ENCODE assay signal across 1 cellular context in genomic region chr17:66702106-66702936, GRCh38.
TF ChIP-seq lines count a peak whose summit lies in the region.

No MANE protein-coding gene starts in this region.

TF ChIP-seq in K562, 482 proteins besides CTCF, POLR2A, EP300 and RAD21 (continued from another document):
- TF ChIP-seq, protein P1, sequence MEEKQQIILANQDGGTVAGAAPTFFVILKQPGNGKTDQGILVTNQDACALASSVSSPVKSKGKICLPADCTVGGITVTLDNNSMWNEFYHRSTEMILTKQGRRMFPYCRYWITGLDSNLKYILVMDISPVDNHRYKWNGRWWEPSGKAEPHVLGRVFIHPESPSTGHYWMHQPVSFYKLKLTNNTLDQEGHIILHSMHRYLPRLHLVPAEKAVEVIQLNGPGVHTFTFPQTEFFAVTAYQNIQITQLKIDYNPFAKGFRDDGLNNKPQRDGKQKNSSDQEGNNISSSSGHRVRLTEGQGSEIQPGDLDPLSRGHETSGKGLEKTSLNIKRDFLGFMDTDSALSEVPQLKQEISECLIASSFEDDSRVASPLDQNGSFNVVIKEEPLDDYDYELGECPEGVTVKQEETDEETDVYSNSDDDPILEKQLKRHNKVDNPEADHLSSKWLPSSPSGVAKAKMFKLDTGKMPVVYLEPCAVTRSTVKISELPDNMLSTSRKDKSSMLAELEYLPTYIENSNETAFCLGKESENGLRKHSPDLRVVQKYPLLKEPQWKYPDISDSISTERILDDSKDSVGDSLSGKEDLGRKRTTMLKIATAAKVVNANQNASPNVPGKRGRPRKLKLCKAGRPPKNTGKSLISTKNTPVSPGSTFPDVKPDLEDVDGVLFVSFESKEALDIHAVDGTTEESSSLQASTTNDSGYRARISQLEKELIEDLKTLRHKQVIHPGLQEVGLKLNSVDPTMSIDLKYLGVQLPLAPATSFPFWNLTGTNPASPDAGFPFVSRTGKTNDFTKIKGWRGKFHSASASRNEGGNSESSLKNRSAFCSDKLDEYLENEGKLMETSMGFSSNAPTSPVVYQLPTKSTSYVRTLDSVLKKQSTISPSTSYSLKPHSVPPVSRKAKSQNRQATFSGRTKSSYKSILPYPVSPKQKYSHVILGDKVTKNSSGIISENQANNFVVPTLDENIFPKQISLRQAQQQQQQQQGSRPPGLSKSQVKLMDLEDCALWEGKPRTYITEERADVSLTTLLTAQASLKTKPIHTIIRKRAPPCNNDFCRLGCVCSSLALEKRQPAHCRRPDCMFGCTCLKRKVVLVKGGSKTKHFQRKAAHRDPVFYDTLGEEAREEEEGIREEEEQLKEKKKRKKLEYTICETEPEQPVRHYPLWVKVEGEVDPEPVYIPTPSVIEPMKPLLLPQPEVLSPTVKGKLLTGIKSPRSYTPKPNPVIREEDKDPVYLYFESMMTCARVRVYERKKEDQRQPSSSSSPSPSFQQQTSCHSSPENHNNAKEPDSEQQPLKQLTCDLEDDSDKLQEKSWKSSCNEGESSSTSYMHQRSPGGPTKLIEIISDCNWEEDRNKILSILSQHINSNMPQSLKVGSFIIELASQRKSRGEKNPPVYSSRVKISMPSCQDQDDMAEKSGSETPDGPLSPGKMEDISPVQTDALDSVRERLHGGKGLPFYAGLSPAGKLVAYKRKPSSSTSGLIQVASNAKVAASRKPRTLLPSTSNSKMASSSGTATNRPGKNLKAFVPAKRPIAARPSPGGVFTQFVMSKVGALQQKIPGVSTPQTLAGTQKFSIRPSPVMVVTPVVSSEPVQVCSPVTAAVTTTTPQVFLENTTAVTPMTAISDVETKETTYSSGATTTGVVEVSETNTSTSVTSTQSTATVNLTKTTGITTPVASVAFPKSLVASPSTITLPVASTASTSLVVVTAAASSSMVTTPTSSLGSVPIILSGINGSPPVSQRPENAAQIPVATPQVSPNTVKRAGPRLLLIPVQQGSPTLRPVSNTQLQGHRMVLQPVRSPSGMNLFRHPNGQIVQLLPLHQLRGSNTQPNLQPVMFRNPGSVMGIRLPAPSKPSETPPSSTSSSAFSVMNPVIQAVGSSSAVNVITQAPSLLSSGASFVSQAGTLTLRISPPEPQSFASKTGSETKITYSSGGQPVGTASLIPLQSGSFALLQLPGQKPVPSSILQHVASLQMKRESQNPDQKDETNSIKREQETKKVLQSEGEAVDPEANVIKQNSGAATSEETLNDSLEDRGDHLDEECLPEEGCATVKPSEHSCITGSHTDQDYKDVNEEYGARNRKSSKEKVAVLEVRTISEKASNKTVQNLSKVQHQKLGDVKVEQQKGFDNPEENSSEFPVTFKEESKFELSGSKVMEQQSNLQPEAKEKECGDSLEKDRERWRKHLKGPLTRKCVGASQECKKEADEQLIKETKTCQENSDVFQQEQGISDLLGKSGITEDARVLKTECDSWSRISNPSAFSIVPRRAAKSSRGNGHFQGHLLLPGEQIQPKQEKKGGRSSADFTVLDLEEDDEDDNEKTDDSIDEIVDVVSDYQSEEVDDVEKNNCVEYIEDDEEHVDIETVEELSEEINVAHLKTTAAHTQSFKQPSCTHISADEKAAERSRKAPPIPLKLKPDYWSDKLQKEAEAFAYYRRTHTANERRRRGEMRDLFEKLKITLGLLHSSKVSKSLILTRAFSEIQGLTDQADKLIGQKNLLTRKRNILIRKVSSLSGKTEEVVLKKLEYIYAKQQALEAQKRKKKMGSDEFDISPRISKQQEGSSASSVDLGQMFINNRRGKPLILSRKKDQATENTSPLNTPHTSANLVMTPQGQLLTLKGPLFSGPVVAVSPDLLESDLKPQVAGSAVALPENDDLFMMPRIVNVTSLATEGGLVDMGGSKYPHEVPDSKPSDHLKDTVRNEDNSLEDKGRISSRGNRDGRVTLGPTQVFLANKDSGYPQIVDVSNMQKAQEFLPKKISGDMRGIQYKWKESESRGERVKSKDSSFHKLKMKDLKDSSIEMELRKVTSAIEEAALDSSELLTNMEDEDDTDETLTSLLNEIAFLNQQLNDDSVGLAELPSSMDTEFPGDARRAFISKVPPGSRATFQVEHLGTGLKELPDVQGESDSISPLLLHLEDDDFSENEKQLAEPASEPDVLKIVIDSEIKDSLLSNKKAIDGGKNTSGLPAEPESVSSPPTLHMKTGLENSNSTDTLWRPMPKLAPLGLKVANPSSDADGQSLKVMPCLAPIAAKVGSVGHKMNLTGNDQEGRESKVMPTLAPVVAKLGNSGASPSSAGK (IDR thresholded peaks at IDR 0.05): no peak
- no peak for TF ChIP-seq CEBPG (CRISPR knock-in tag; IDR thresholded peaks at IDR 0.05)
- TF ChIP-seq CEBPG (tag; conservative IDR thresholded peaks at IDR 0.05 in 1 of 2, IDR thresholded peaks at IDR 0.05 in 1 of 2): peak in 1 of 2 experiments; percentile 90; a peak in 2 of 4 replicates
- TF ChIP-seq NFE2L1 (tag; IDR thresholded peaks at IDR 0.05; ENCODE audit: borderline replicate concordance, low read depth): no peak
- no peak for TF ChIP-seq HINFP (tag; conservative IDR thresholded peaks at IDR 0.05; ENCODE audit: low read depth)
- TF ChIP-seq ZBTB11 (CRISPR knock-in tag; IDR thresholded peaks at IDR 0.05): no peak
- no peak for TF ChIP-seq PKNOX1 (IDR thresholded peaks at IDR 0.05)
- no peak for TF ChIP-seq HNRNPK (IDR thresholded peaks at IDR 0.05; ENCODE audit: low read depth, low read length, poor library complexity, severe bottlenecking)
- TF ChIP-seq RUNX1 (IDR thresholded peaks at IDR 0.05; ENCODE audit: low read depth): no peak
- TF ChIP-seq JUND (IDR thresholded peaks at IDR 0.05; ENCODE audit: borderline replicate concordance, low read depth, low read length): no peak
- no peak for TF ChIP-seq JUND (tag; IDR thresholded peaks at IDR 0.05; ENCODE audit: borderline replicate concordance, low read depth, low read length)
- no peak for TF ChIP-seq ZNF780A (CRISPR knock-in tag; IDR thresholded peaks at IDR 0.05)
- no peak for TF ChIP-seq PRMT5 (CRISPR knock-in tag; IDR thresholded peaks at IDR 0.05)
- TF ChIP-seq ARHGAP35 (IDR thresholded peaks at IDR 0.05; ENCODE audit: partially characterized antibody): no peak
- no peak for TF ChIP-seq HCFC1 (IDR thresholded peaks at IDR 0.05; ENCODE audit: low read depth, low read length)
- TF ChIP-seq ZNF316 (IDR thresholded peaks at IDR 0.05): 0 out of 2 replicates have a peak, but pooled peaks have one; percentile 3
- TF ChIP-seq ZNF3 (CRISPR knock-in tag; IDR thresholded peaks at IDR 0.05): no peak
